10 cellular contexts compared by ENCODE assay signal in genomic region chr2:108629417-108629816, GRCh38.
A peak's percentile ranks its signal among the peaks of the same experiment; 100 is the strongest.
DNase-seq lines count a peak whose midpoint lies in the region; ATAC-seq, FAIRE-seq and TF ChIP-seq lines count a peak whose summit lies in the region.
"Had no signal": no experiment of that assay in that cellular context is flagged by ENCODE, and none has a peak within 500 bp of the region (broad histone marks: within the 10 kb centered on the region; RNA-seq: fewer than 3 reads in every experiment).

No MANE protein-coding gene starts in this region.

- POLR2A ChIA-PET in activated B cell treated with CpG ODN at 0.5 μM for 24 hours (lab: Charles Lee), result interaction anchor here (0.7 to 0.8 kb wide), 3 partner anchors 9 to 17 kb away, joined by 3 to 4 read pairs (median 3); no protein-coding TSS in a partner anchor

- H3K9me3 Mint-ChIP-seq in activated B cell treated with CpG ODN at 0.5 μM for 24 hours, result no peaks in the 10 kb centered on the region
- H3K9me3 Mint-ChIP-seq: neural progenitor cell had no signal

- H3K27ac Mint-ChIP-seq in activated B cell treated with CpG ODN at 0.5 μM for 24 hours, result peak overlapping the region; percentile 35
- H3K27ac Mint-ChIP-seq: neural progenitor cell had no signal

- peak; percentile 66 for ATAC-seq in GM19025 (IDR thresholded peaks at IDR 0.05; ENCODE audit: low read depth, unreplicated experiment)
- peak; percentile 73 for ATAC-seq in HG02938 (IDR thresholded peaks at IDR 0.05; ENCODE audit: unreplicated experiment)
- ATAC-seq in activated B cell treated with CpG ODN at 0.5 μM for 24 hours (ENCODE audit: low read depth), result peak; percentile 37

- no peaks in the 10 kb centered on the region for H3K27me3 Mint-ChIP-seq in activated B cell treated with CpG ODN at 0.5 μM for 24 hours

- intact Hi-C loops in activated B cell treated with CpG ODN at 0.5 μM for 24 hours (cut with micrococcal nuclease), result loop anchor here (1.0 kb wide), 1 partner anchor 8 kb away; no protein-coding TSS in a partner anchor
- intact Hi-C loops in cardiac septum (cut with DNase I), result no loop called here

- in situ Hi-C loops in KBM-7 (cut with MboI; ENCODE audit: low pct_unique_long_range_greater_than_20kb, low sequenced_read_pairs), result no loop called here

- no peak overlapping the region for H3K4me3 Mint-ChIP-seq in activated B cell treated with CpG ODN at 0.5 μM for 24 hours
- H3K4me3 Mint-ChIP-seq: neural progenitor cell had no signal

- TF ChIP-seq POLR2A in GM12892 (IDR thresholded peaks at IDR 0.05; ENCODE audit: low read depth, low read length), result no peak

- DNase-seq in CD1c-positive myeloid dendritic cell (ENCODE audit: extremely low spot score) (peak; percentile 63), activated B cell treated with CpG ODN at 0.5 μM for 24 hours (no peak), cardiac septum (ENCODE audit: low spot score) (no peak), KBM-7 (no peak), GM12892 (ENCODE audit: insufficient read length) (no peak)
- no peak for DNase-seq in stimulated activated CD4-positive, alpha-beta T cell treated with anti-CD3 and anti-CD28 coated beads, Interleukin-2, amount 100 ng/mL, for 24 hours
- DNase-seq: NCI-H2029 had no signal

- H3K4me1 Mint-ChIP-seq in activated B cell treated with CpG ODN at 0.5 μM for 24 hours, result peaks cover 52% of the 10 kb centered on the region

- no peaks in the 10 kb centered on the region for H3K36me3 Mint-ChIP-seq in activated B cell treated with CpG ODN at 0.5 μM for 24 hours (ENCODE audit: low read depth)

- CTCF ChIA-PET in activated B cell treated with CpG ODN at 0.5 μM for 24 hours (lab: Charles Lee), result interaction anchor here (1.1 to 1.4 kb wide), 2 partner anchors 21 to 23 kb away, joined by 3 to 4 read pairs; no protein-coding TSS in a partner anchor

- no peak for FAIRE-seq in GM12892 (lab: Jason Lieb, UNC)

- no peak for TF ChIP-seq CTCF in activated B cell treated with CpG ODN at 0.5 μM for 24 hours (IDR thresholded peaks at IDR 0.05)
